Comparison of ENCODE assay signal across 8 cellular contexts in genomic region chr4:113435893-113436292, GRCh38.
DNase-seq lines count a peak whose midpoint lies in the region; ATAC-seq, FAIRE-seq and TF ChIP-seq lines count a peak whose summit lies in the region.

No MANE protein-coding gene starts in this region.

- peak; percentile 26 for DNase-seq in activated naive CD4-positive, alpha-beta T cell treated with Interleukin-2 at 50 U/mL for 16 hours
- DNase-seq in activated naive CD4-positive, alpha-beta T cell (lab: John Stamatoyannopoulos, UW), result no peak
- DNase-seq in amniotic epithelial cell (ENCODE audit: low read depth), result peak; percentile 73
- no peak for DNase-seq in upper lobe of right lung
- no peak for DNase-seq in stimulated activated effector memory CD8-positive, alpha-beta T cell treated with anti-CD3 and anti-CD28 coated beads, Interleukin-12 subunit alpha, Interleukin-12 subunit beta, amount 100 ng/mL, for 72 hours (ENCODE audit: low spot score in 2 of 2)

- H3K27ac ChIP-seq in upper lobe of right lung, result peak overlapping the region; percentile 20

- no peaks in the 10 kb centered on the region for H3K27me3 ChIP-seq in upper lobe of right lung

- H3K4me3 Mint-ChIP-seq in stimulated activated effector memory CD8-positive, alpha-beta T cell treated with anti-CD3 and anti-CD28 coated beads, Interleukin-12 subunit alpha, Interleukin-12 subunit beta, amount 100 ng/mL, for 72 hours, result no peak overlapping the region

- intact Hi-C loops in upper lobe of right lung (cut with DNase I), result no loop called here

- ATAC-seq in upper lobe of right lung, result no peak
- ATAC-seq in GM18867 (IDR thresholded peaks at IDR 0.05; ENCODE audit: unreplicated experiment), result no peak
- ATAC-seq in GM21423 (IDR thresholded peaks at IDR 0.05; ENCODE audit: unreplicated experiment), result no peak
- ATAC-seq in stimulated activated effector memory CD8-positive, alpha-beta T cell treated with anti-CD3 and anti-CD28 coated beads, Interleukin-12 subunit alpha, Interleukin-12 subunit beta, amount 100 ng/mL, for 72 hours, result no peak

- no peaks in the 10 kb centered on the region for H3K36me3 Mint-ChIP-seq in stimulated activated effector memory CD8-positive, alpha-beta T cell treated with anti-CD3 and anti-CD28 coated beads, Interleukin-12 subunit alpha, Interleukin-12 subunit beta, amount 100 ng/mL, for 72 hours

- H3K4me1 Mint-ChIP-seq in stimulated activated effector memory CD8-positive, alpha-beta T cell treated with anti-CD3 and anti-CD28 coated beads, Interleukin-12 subunit alpha, Interleukin-12 subunit beta, amount 100 ng/mL, for 72 hours, result peaks cover 12% of the 10 kb centered on the region

- no peaks in the 10 kb centered on the region for H3K9me3 ChIP-seq in upper lobe of right lung

- H3K27ac Mint-ChIP-seq in stimulated activated effector memory CD8-positive, alpha-beta T cell treated with anti-CD3 and anti-CD28 coated beads, Interleukin-12 subunit alpha, Interleukin-12 subunit beta, amount 100 ng/mL, for 72 hours, result no peak overlapping the region

- no peak overlapping the region for H3K4me3 ChIP-seq in upper lobe of right lung

- FAIRE-seq in islet of Langerhans (lab: Jason Lieb, UNC), result peak; percentile 96

- no peak for TF ChIP-seq CTCF in upper lobe of right lung (IDR thresholded peaks at IDR 0.05)

- H3K4me1 ChIP-seq in upper lobe of right lung, result peaks cover 4% of the 10 kb centered on the region

- no peaks in the 10 kb centered on the region for H3K36me3 ChIP-seq in upper lobe of right lung

- H3K9me3 Mint-ChIP-seq in stimulated activated effector memory CD8-positive, alpha-beta T cell treated with anti-CD3 and anti-CD28 coated beads, Interleukin-12 subunit alpha, Interleukin-12 subunit beta, amount 100 ng/mL, for 72 hours, result no peaks in the 10 kb centered on the region

Comparison
In these comparisons a context has a peak if more than half of its experiments do, and no peak if none do; other contexts are left out.
1. DNase-seq: peak in activated naive CD4-positive, alpha-beta T cell treated with Interleukin-2 at 50 U/mL for 16 hours (single experiment) and amniotic epithelial cell (single experiment); none in activated naive CD4-positive, alpha-beta T cell (0 of 4), upper lobe of right lung (single experiment) and stimulated activated effector memory CD8-positive, alpha-beta T cell treated with anti-CD3 and anti-CD28 coated beads, Interleukin-12 subunit alpha, Interleukin-12 subunit beta, amount 100 ng/mL, for 72 hours (0 of 2).